In genomic region chr18:58991127-58991798, GRCh38 we compare ENCODE assay signal across 8 cellular contexts.
A peak's percentile ranks its signal among the peaks of the same experiment; 100 is the strongest.
DNase-seq lines count a peak whose midpoint lies in the region; ATAC-seq and TF ChIP-seq lines count a peak whose summit lies in the region.
"Had no signal": no experiment of that assay in that cellular context is flagged by ENCODE, and none has a peak within 500 bp of the region (broad histone marks: within the 10 kb centered on the region; RNA-seq: fewer than 3 reads in every experiment).

No MANE protein-coding gene starts in this region.

- DNase-seq in caudate nucleus (lab: John Stamatoyannopoulos, UW) (peak in 2 of 61 donors; percentile 18 to 62), neural progenitor cell (ENCODE audit: low spot score) (no peak), NCI-H1417 (lab: John Stamatoyannopoulos, UW) (no peak)
- DNase-seq in activated naive CD4-positive, alpha-beta T cell (lab: John Stamatoyannopoulos, UW), result no peak

- peaks cover 7% of the 10 kb centered on the region for H3K36me3 Mint-ChIP-seq in neural progenitor cell

- H3K27me3 Mint-ChIP-seq in neural progenitor cell (ENCODE audit: insufficient read depth, low read depth), result peaks cover 2% of the 10 kb centered on the region

- H3K9me3 ChIP-seq in subcutaneous abdominal adipose tissue (ENCODE audit: control insufficient read depth in 5 of 5, low read length in 5 of 5) (peaks cover 0 to 4% (median 0%) of the 10 kb centered on the region in 5 donors), neural progenitor cell (ENCODE audit: low read depth) (no peaks in the 10 kb centered on the region)

- H3K4me1 Mint-ChIP-seq in neural progenitor cell, result peaks cover 10% of the 10 kb centered on the region

- ATAC-seq in GM19395 (IDR thresholded peaks at IDR 0.05; ENCODE audit: unreplicated experiment) (peak; percentile 90), HG03103 (IDR thresholded peaks at IDR 0.05; ENCODE audit: low read depth, unreplicated experiment) (peak; percentile 91)

- no peaks in the 10 kb centered on the region for H3K27me3 ChIP-seq in subcutaneous abdominal adipose tissue (ENCODE audit: control insufficient read depth in 5 of 5, insufficient read depth in 4 of 5, low read length in 5 of 5)
- H3K27me3 ChIP-seq in neural progenitor cell, result no peaks in the 10 kb centered on the region

- peaks cover 3% of the 10 kb centered on the region for H3K9me3 Mint-ChIP-seq in neural progenitor cell

- H3K4me2 ChIP-seq in neural progenitor cell, result no peak overlapping the region

- peaks cover 8% of the 10 kb centered on the region for H3F3A ChIP-seq in neural progenitor cell (ENCODE audit: low read depth)

- no peaks in the 10 kb centered on the region for H3K79me2 ChIP-seq in neural progenitor cell (ENCODE audit: low read depth)

- H3K4me1 ChIP-seq in subcutaneous abdominal adipose tissue (ENCODE audit: control insufficient read depth in 5 of 5, insufficient read depth in 5 of 5, low read length in 5 of 5) (peaks cover 0 to 46% (median 9%) of the 10 kb centered on the region in 5 donors), neural progenitor cell (no peaks in the 10 kb centered on the region)

- TF ChIP-seq CTCF in neural progenitor cell (IDR thresholded peaks at IDR 0.05), result no peak

- no peak overlapping the region for H2AFZ ChIP-seq in neural progenitor cell (replicated peaks)

- H3K9ac ChIP-seq in subcutaneous abdominal adipose tissue (ENCODE audit: low read length in 5 of 5), result no peak overlapping the region
- H3K9ac ChIP-seq in neural progenitor cell, result no peak overlapping the region

- H4K20me1 ChIP-seq in neural progenitor cell (ENCODE audit: low read depth), result no peaks in the 10 kb centered on the region

- H3K4me3 ChIP-seq in subcutaneous abdominal adipose tissue (ENCODE audit: low read depth in 1 of 5, low read length in 5 of 5), result no peak overlapping the region
- H3K4me3 ChIP-seq in neural progenitor cell, result no peak overlapping the region

- no peaks in the 10 kb centered on the region for H3K36me3 ChIP-seq in subcutaneous abdominal adipose tissue (ENCODE audit: control insufficient read depth in 5 of 5, insufficient read depth in 5 of 5, low read length in 5 of 5)
- H3K36me3 ChIP-seq in neural progenitor cell, result no peaks in the 10 kb centered on the region

- no peak overlapping the region for H3K27ac Mint-ChIP-seq in neural progenitor cell

- no peak overlapping the region for H3K4me3 Mint-ChIP-seq in neural progenitor cell
- H3K4me3 Mint-ChIP-seq: brain had no signal

- H3K27ac ChIP-seq in caudate nucleus (ENCODE audit: low read depth, low read length) (peak overlapping the region; percentile 22), subcutaneous abdominal adipose tissue (ENCODE audit: low read depth, low read length) (peak overlapping the region; percentile 76), neural progenitor cell (no peak overlapping the region)
